ENCODE assay signal across 32 cellular contexts in genomic region chr14:91607322-91608047, GRCh38.
"Had no signal": no experiment of that assay in that cellular context is flagged by ENCODE, and none has a peak within 500 bp of the region (broad histone marks: within the 10 kb centered on the region; RNA-seq: fewer than 3 reads in every experiment).

No MANE protein-coding gene starts in this region.

- H3K79me2 ChIP-seq: parathyroid adenoma had no signal

- H3K4me2 ChIP-seq: smooth muscle cell had no signal

- H3K27ac Mint-ChIP-seq: activated CD4-positive, alpha-beta T cell treated with anti-CD3 and anti-CD28 coated beads for 36 hours; activated CD8-positive, alpha-beta memory T cell treated with anti-CD3 and anti-CD28 coated beads, Interleukin-2, amount 10 ng/mL, durations not matched to agents 7 days and 5 days; activated CD8-positive, alpha-beta T cell treated with anti-CD3 and anti-CD28 coated beads, Interleukin-2, amount 10 ng/mL, durations not matched to agents 7 days and 5 days; activated naive CD4-positive, alpha-beta T cell treated with anti-CD3 and anti-CD28 coated beads, Interleukin-2, amount 50 U/mL, for 72 hours; dendritic cell treated with granulocyte-macrophage colony-stimulating factor and Interleukin-4, amounts not matched to agents 40 ng/mL and 50 ng/mL, for 4 days; mesothelial cell of epicardium; stimulated activated memory B cell treated with anti-CD40 and anti-IgM and Interleukin-4, amounts not matched to agents 10 μg/mL and 1 μg/mL and 100 μg/mL, for 72 hours; T-helper 2 cell treated with Interferon-gamma antibody and Interleukin-4, amounts not matched to agents 5 μg/mL and 100 μg/mL, for 36 hours had no signal

- H3K4me1 Mint-ChIP-seq: activated CD4-positive, alpha-beta T cell treated with anti-CD3 and anti-CD28 coated beads for 36 hours; activated CD8-positive, alpha-beta memory T cell treated with anti-CD3 and anti-CD28 coated beads, Interleukin-2, amount 10 ng/mL, durations not matched to agents 7 days and 5 days; central memory CD8-positive, alpha-beta T cell; mesothelial cell of epicardium; naive B cell had no signal

- H3K9me3 ChIP-seq: esophagus squamous epithelium, heart right ventricle, psoas muscle, suprapubic skin, tibial nerve had no signal

- H3K4me1 ChIP-seq: esophagus squamous epithelium, heart right ventricle, parathyroid adenoma, psoas muscle, suprapubic skin, tibial nerve had no signal

- H3K27me3 ChIP-seq: esophagus squamous epithelium, suprapubic skin, tibial nerve had no signal

- H3K36me3 ChIP-seq: esophagus squamous epithelium, heart right ventricle, suprapubic skin, tibial nerve had no signal

- H3K27ac ChIP-seq: epithelial cell of prostate, esophagus squamous epithelium, heart right ventricle, parathyroid adenoma, psoas muscle, suprapubic skin, tibial nerve had no signal

- FAIRE-seq: bronchial epithelial cell, endometrium, urothelium cell line had no signal

- H3K9ac ChIP-seq: parathyroid adenoma had no signal

- H2AFZ ChIP-seq: parathyroid adenoma had no signal

- H3K9me3 Mint-ChIP-seq: activated naive CD4-positive, alpha-beta T cell treated with anti-CD3 and anti-CD28 coated beads, Interleukin-2, amount 50 U/mL, for 72 hours; central memory CD8-positive, alpha-beta T cell; dendritic cell treated with granulocyte-macrophage colony-stimulating factor and Interleukin-4, amounts not matched to agents 40 ng/mL and 50 ng/mL, for 4 days; mesothelial cell of epicardium; naive B cell; stimulated activated memory B cell treated with anti-CD40 and anti-IgM and Interleukin-4, amounts not matched to agents 10 μg/mL and 1 μg/mL and 100 μg/mL, for 72 hours; T-helper 2 cell treated with Interferon-gamma antibody and Interleukin-4, amounts not matched to agents 5 μg/mL and 100 μg/mL, for 36 hours had no signal

- DNase-seq: activated CD4-positive, alpha-beta T cell treated with anti-CD3 and anti-CD28 coated beads for 36 hours; activated CD4-positive, CD25-positive, alpha-beta regulatory T cell; activated CD8-positive, alpha-beta memory T cell treated with anti-CD3 and anti-CD28 coated beads, Interleukin-2, amount 10 ng/mL, durations not matched to agents 7 days and 5 days; activated CD8-positive, alpha-beta T cell treated with anti-CD3 and anti-CD28 coated beads, Interleukin-2, amount 10 ng/mL, durations not matched to agents 7 days and 5 days; activated naive CD4-positive, alpha-beta T cell; activated T-cell treated with anti-CD3 and anti-CD28 coated beads, Interleukin-2, amount 50 U/mL, for 48 hours; anterior cingulate cortex; esophagus squamous epithelium; foreskin melanocyte; heart right ventricle; islet precursor cell; left cardiac atrium; naive B cell; psoas muscle; stimulated activated CD4-positive, alpha-beta T cell treated with anti-CD3 and anti-CD28 coated beads, Interleukin-1b, Interleukin-23, amount 100 ng/mL, for 48 hours; stimulated activated CD4-positive, alpha-beta T cell treated with anti-CD3 and anti-CD28 coated beads, Interleukin-4, amount 100 ng/mL, for 4 hours; stimulated activated CD8-positive, alpha-beta memory T cell treated with anti-CD3 and anti-CD28 coated beads, Interleukin-4, amount 100 ng/mL, for 48 hours; T-helper 1 cell had no signal

- H3K4me3 Mint-ChIP-seq: activated CD4-positive, alpha-beta T cell treated with anti-CD3 and anti-CD28 coated beads for 36 hours; activated CD8-positive, alpha-beta memory T cell treated with anti-CD3 and anti-CD28 coated beads, Interleukin-2, amount 10 ng/mL, durations not matched to agents 7 days and 5 days; activated CD8-positive, alpha-beta T cell treated with anti-CD3 and anti-CD28 coated beads, Interleukin-2, amount 10 ng/mL, durations not matched to agents 7 days and 5 days; central memory CD8-positive, alpha-beta T cell; dendritic cell treated with granulocyte-macrophage colony-stimulating factor and Interleukin-4, amounts not matched to agents 40 ng/mL and 50 ng/mL, for 4 days; mesothelial cell of epicardium; naive B cell; stimulated activated memory B cell treated with anti-CD40 and anti-IgM and Interleukin-4, amounts not matched to agents 10 μg/mL and 1 μg/mL and 100 μg/mL, for 72 hours; T-helper 2 cell treated with Interferon-gamma antibody and Interleukin-4, amounts not matched to agents 5 μg/mL and 100 μg/mL, for 36 hours had no signal

- ATAC-seq: activated CD4-positive, alpha-beta T cell treated with anti-CD3 and anti-CD28 coated beads for 36 hours; activated CD8-positive, alpha-beta memory T cell treated with anti-CD3 and anti-CD28 coated beads, Interleukin-2, amount 10 ng/mL, durations not matched to agents 7 days and 5 days; activated CD8-positive, alpha-beta T cell treated with anti-CD3 and anti-CD28 coated beads, Interleukin-2, amount 10 ng/mL, durations not matched to agents 7 days and 5 days; activated naive CD4-positive, alpha-beta T cell treated with anti-CD3 and anti-CD28 coated beads, Interleukin-2, amount 50 U/mL, for 72 hours; heart right ventricle; left cardiac atrium; psoas muscle; stimulated activated memory B cell treated with anti-CD40 and anti-IgM and Interleukin-4, amounts not matched to agents 10 μg/mL and 1 μg/mL and 100 μg/mL, for 72 hours had no signal

- H3K27me3 Mint-ChIP-seq: activated CD4-positive, alpha-beta T cell treated with anti-CD3 and anti-CD28 coated beads for 36 hours; central memory CD8-positive, alpha-beta T cell; stimulated activated memory B cell treated with anti-CD40 and anti-IgM and Interleukin-4, amounts not matched to agents 10 μg/mL and 1 μg/mL and 100 μg/mL, for 72 hours had no signal

- H3K36me3 Mint-ChIP-seq: activated CD8-positive, alpha-beta memory T cell treated with anti-CD3 and anti-CD28 coated beads, Interleukin-2, amount 10 ng/mL, durations not matched to agents 7 days and 5 days; activated naive CD4-positive, alpha-beta T cell treated with anti-CD3 and anti-CD28 coated beads, Interleukin-2, amount 50 U/mL, for 72 hours; mesothelial cell of epicardium; naive B cell; stimulated activated memory B cell treated with anti-CD40 and anti-IgM and Interleukin-4, amounts not matched to agents 10 μg/mL and 1 μg/mL and 100 μg/mL, for 72 hours had no signal

- H3K4me3 ChIP-seq: esophagus squamous epithelium, heart right ventricle, psoas muscle, smooth muscle cell, suprapubic skin, tibial nerve had no signal
